ENCODE assay signal across 21 cellular contexts in genomic region chr11:32005786-32006406, GRCh38.
DNase-seq lines count a peak whose midpoint lies in the region; ATAC-seq and TF ChIP-seq lines count a peak whose summit lies in the region.
"Had no signal": no experiment of that assay in that cellular context is flagged by ENCODE, and none has a peak within 500 bp of the region (broad histone marks: within the 10 kb centered on the region; RNA-seq: fewer than 3 reads in every experiment).

No MANE protein-coding gene starts in this region.

- H3K4me1 ChIP-seq in effector memory CD4-positive, alpha-beta T cell (ENCODE audit: control insufficient read depth, insufficient read depth, low read length, poor library complexity, severe bottlenecking), result no peaks in the 10 kb centered on the region
- H3K4me1 ChIP-seq: A549, ascending aorta, heart right ventricle had no signal

- no peaks in the 10 kb centered on the region for H3K36me3 Mint-ChIP-seq in HFFc6 (ENCODE audit: low read depth)
- H3K36me3 Mint-ChIP-seq: CD4-positive, alpha-beta memory T cell had no signal

- H3K27me3 Mint-ChIP-seq in HFFc6 (ENCODE audit: insufficient read depth), result peaks cover 28% of the 10 kb centered on the region

- no peak for ATAC-seq in GM21576 (IDR thresholded peaks at IDR 0.05; ENCODE audit: unreplicated experiment)
- ATAC-seq: activated CD4-positive, CD25-positive, alpha-beta regulatory T cell treated with anti-CD3 and anti-CD28 coated beads, Interleukin-2, amount 50 U/mL, for 24 hours had no signal

- no peaks in the 10 kb centered on the region for H3K9me3 ChIP-seq in effector memory CD4-positive, alpha-beta T cell (ENCODE audit: control insufficient read depth, low read length)
- H3K9me3 ChIP-seq: A549, ascending aorta, heart right ventricle had no signal

- no peak overlapping the region for H3K4me3 ChIP-seq in fibroblast of mammary gland (ENCODE audit: control insufficient read depth, low read depth, low read length)
- H3K4me3 ChIP-seq in effector memory CD4-positive, alpha-beta T cell (ENCODE audit: insufficient read depth, low read depth, low read length, poor library complexity, severe bottlenecking), result no peak overlapping the region
- H3K4me3 ChIP-seq: A549, ascending aorta, heart right ventricle had no signal

- no peak overlapping the region for H3K27ac Mint-ChIP-seq in HFFc6
- H3K27ac Mint-ChIP-seq: nephron progenitor cell; stimulated activated naive CD8-positive, alpha-beta T cell treated with anti-CD3 and anti-CD28 coated beads, Interleukin-15, Interleukin-2, amounts not matched to agents 100 ng/mL and 50 ng/mL, for 24 hours; T-helper 17 cell had no signal

- peaks cover 48% of the 10 kb centered on the region for H3K4me1 Mint-ChIP-seq in HFFc6 (ENCODE audit: low read depth)
- H3K4me1 Mint-ChIP-seq: nephron progenitor cell had no signal

- H3K36me3 ChIP-seq in effector memory CD4-positive, alpha-beta T cell (ENCODE audit: control insufficient read depth, insufficient read depth, low read length), result no peaks in the 10 kb centered on the region
- H3K36me3 ChIP-seq: ascending aorta, heart right ventricle had no signal

- H3K4me3 Mint-ChIP-seq in HFFc6, result no peak overlapping the region
- H3K4me3 Mint-ChIP-seq: nephron progenitor cell; stimulated activated naive CD8-positive, alpha-beta T cell treated with anti-CD3 and anti-CD28 coated beads, Interleukin-15, Interleukin-2, amounts not matched to agents 100 ng/mL and 50 ng/mL, for 24 hours; T-helper 17 cell had no signal

- no peak overlapping the region for H3K27ac ChIP-seq in effector memory CD4-positive, alpha-beta T cell (ENCODE audit: insufficient read depth, low read length, poor library complexity, severe bottlenecking)
- H3K27ac ChIP-seq: A549, ascending aorta, heart right ventricle had no signal

- no peaks in the 10 kb centered on the region for H3K9me3 Mint-ChIP-seq in HFFc6
- H3K9me3 Mint-ChIP-seq: CD4-positive, alpha-beta memory T cell; nephron progenitor cell; stimulated activated naive CD8-positive, alpha-beta T cell treated with anti-CD3 and anti-CD28 coated beads, Interleukin-15, Interleukin-2, amounts not matched to agents 100 ng/mL and 50 ng/mL, for 24 hours had no signal

- no peaks in the 10 kb centered on the region for H3K27me3 ChIP-seq in effector memory CD4-positive, alpha-beta T cell (replicated peaks; ENCODE audit: control insufficient read depth, insufficient read depth, low read length, poor library complexity, severe bottlenecking)
- H3K27me3 ChIP-seq: ascending aorta had no signal

- peak; percentile 82 for DNase-seq in A172 (ENCODE audit: low spot score)
- peak; percentile 11 for DNase-seq in HFFc6
- DNase-seq in RKO (ENCODE audit: low spot score), result peak; percentile 32
- DNase-seq in fibroblast of mammary gland (ENCODE audit: low read depth), result peak; percentile 39
- DNase-seq in OCI-M2 (lab: John Stamatoyannopoulos, UW; ENCODE audit: unreplicated experiment), result no peak
- DNase-seq in effector memory CD4-positive, alpha-beta T cell, result no peak
- DNase-seq in ureter (ENCODE audit: low spot score), result no peak
- DNase-seq: DND-41; GOT3; heart right ventricle; islet precursor cell; nephron progenitor cell; NK-92 treated with Interleukin-12 subunit alpha and Interleukin-12 subunit beta, amount 100 ng/mL, for 24 hours; Right ventricle myocardium superior; T-helper 17 cell had no signal

- TF ChIP-seq CTCF in HFFc6 (IDR thresholded peaks at IDR 0.05) (no peak), fibroblast of mammary gland (conservative IDR thresholded peaks at IDR 0.05; ENCODE audit: control insufficient read depth, insufficient read depth, low read depth, low read length) (no peak)

Comparison
In these comparisons a context has a peak if more than half of its experiments do, and no peak if none do; other contexts are left out.
1. DNase-seq: peak in A172 (single experiment), HFFc6 (single experiment), RKO (single experiment) and fibroblast of mammary gland (single experiment); none in OCI-M2 (single experiment), effector memory CD4-positive, alpha-beta T cell (0 of 3) and ureter (single experiment).